Comparison of ENCODE assay signal across 23 cellular contexts in genomic region chr20:17460119-17460518, GRCh38.
DNase-seq lines count a peak whose midpoint lies in the region; ATAC-seq and TF ChIP-seq lines count a peak whose summit lies in the region.
"Had no signal": no experiment of that assay in that cellular context is flagged by ENCODE, and none has a peak within 500 bp of the region (broad histone marks: within the 10 kb centered on the region; RNA-seq: fewer than 3 reads in every experiment).

No MANE protein-coding gene starts in this region.

- H3K4me1 ChIP-seq in BE2C (no peaks in the 10 kb centered on the region), GM23338 (ENCODE audit: insufficient read depth) (no peaks in the 10 kb centered on the region)
- H3K4me1 ChIP-seq: heart left ventricle had no signal

- H4K20me1 ChIP-seq in GM23338 (replicated peaks; ENCODE audit: insufficient read depth), result no peaks in the 10 kb centered on the region

- no peaks in the 10 kb centered on the region for H3K79me2 ChIP-seq in GM23338 (replicated peaks; ENCODE audit: insufficient read depth)

- DNase-seq in BE2C (no peak), GM23338 (ENCODE audit: low spot score) (no peak), OCI-M1 (lab: John Stamatoyannopoulos, UW) (peak; percentile 41), epithelial cell of esophagus (ENCODE audit: low read depth) (peak; percentile 4), retina (no peak)
- DNase-seq: activated B cell treated with CpG ODN at 0.5 μM for 24 hours; activated naive CD4-positive, alpha-beta T cell treated with anti-CD3 and anti-CD28 coated beads, Interleukin-2, amount 50 U/mL, for 16 hours; activated T-cell treated with anti-CD3 and anti-CD28 coated beads, Interleukin-2, amount 50 U/mL, for 4 hours; anterior cingulate cortex; CD8-positive, alpha-beta memory T cell; DMS79 treated with DMSO at 0.1 percent for 48 hours; heart left ventricle; NCI-H187 treated with DMSO at 0.1 percent for 48 hours; small intestine; stimulated activated CD4-positive, alpha-beta T cell treated with anti-CD3 and anti-CD28 coated beads, Interleukin-2, amount 100 ng/mL, for 24 hours; stimulated activated naive CD4-positive, alpha-beta T cell; T-helper 9 cell had no signal

- H3K27me3 ChIP-seq in BE2C (peaks cover 19% of the 10 kb centered on the region), GM23338 (ENCODE audit: insufficient read depth) (no peaks in the 10 kb centered on the region)
- H3K27me3 ChIP-seq: cardiac muscle cell had no signal

- no peaks in the 10 kb centered on the region for H3K4me1 Mint-ChIP-seq in GM23338
- H3K4me1 Mint-ChIP-seq: activated B cell treated with CpG ODN at 0.5 μM for 24 hours had no signal

- no peaks in the 10 kb centered on the region for H3K27me3 Mint-ChIP-seq in GM23338 (ENCODE audit: insufficient read depth, low read depth, poor library complexity)
- H3K27me3 Mint-ChIP-seq: dendritic cell treated with granulocyte-macrophage colony-stimulating factor and Interleukin-4, amounts not matched to agents 40 ng/mL and 50 ng/mL, for 4 days had no signal

- peaks cover 5% of the 10 kb centered on the region; the same call in 1 of the 2 replicates for H3K9me2 ChIP-seq in GM23338 (ENCODE audit: insufficient read depth)

- ATAC-seq in GM23338, result no peak
- no peak for ATAC-seq in HG02798 (IDR thresholded peaks at IDR 0.05; ENCODE audit: poor library complexity, unreplicated experiment)
- no peak for ATAC-seq in GM18870 (IDR thresholded peaks at IDR 0.05; ENCODE audit: unreplicated experiment)
- ATAC-seq: activated T-cell treated with anti-CD3 and anti-CD28 coated beads, Interleukin-2, amount 50 U/mL, for 4 hours; heart left ventricle had no signal

- peak overlapping the region; percentile 60; the same call in 1 of the 2 replicates for H2AFZ ChIP-seq in GM23338

- no peaks in the 10 kb centered on the region for H3F3A ChIP-seq in GM23338 (replicated peaks; ENCODE audit: low read depth)

- TF ChIP-seq CTCF in BE2C (IDR thresholded peaks at IDR 0.05; ENCODE audit: low read depth, low read length) (no peak), GM23338 (conservative IDR thresholded peaks at IDR 0.05; ENCODE audit: low read depth in 2 of 2) (no peak), epithelial cell of esophagus (IDR thresholded peaks at IDR 0.05; ENCODE audit: insufficient read depth, low read depth, low read length, missing control alignments) (no peak)

- H3K9me3 Mint-ChIP-seq in GM23338, result no peaks in the 10 kb centered on the region
- H3K9me3 Mint-ChIP-seq: activated T-cell treated with anti-CD3 and anti-CD28 coated beads, Interleukin-2, amount 50 U/mL, for 4 hours; dendritic cell treated with granulocyte-macrophage colony-stimulating factor and Interleukin-4, amounts not matched to agents 40 ng/mL and 50 ng/mL, for 4 days had no signal

- no peaks in the 10 kb centered on the region for H3K9me3 ChIP-seq in BE2C
- H3K9me3 ChIP-seq: heart left ventricle, neutrophil had no signal

- peak overlapping the region; percentile 41 for H3K4me3 ChIP-seq in BE2C (ENCODE audit: low read depth, low read length)
- no peak overlapping the region for H3K4me3 ChIP-seq in GM23338
- H3K4me3 ChIP-seq in epithelial cell of esophagus (ENCODE audit: low read length), result no peak overlapping the region
- H3K4me3 ChIP-seq: cardiac muscle cell, heart left ventricle had no signal

- no peaks in the 10 kb centered on the region for H3K36me3 Mint-ChIP-seq in GM23338 (ENCODE audit: low read depth)
- H3K36me3 Mint-ChIP-seq: CD8-positive, alpha-beta memory T cell had no signal

- H3K36me3 ChIP-seq in BE2C, result no peaks in the 10 kb centered on the region
- H3K36me3 ChIP-seq in GM23338 (ENCODE audit: insufficient read depth), result no peaks in the 10 kb centered on the region
- H3K36me3 ChIP-seq: cardiac muscle cell, heart left ventricle, neutrophil had no signal

- H3K4me3 Mint-ChIP-seq in GM23338, result no peak overlapping the region
- H3K4me3 Mint-ChIP-seq: activated B cell treated with CpG ODN at 0.5 μM for 24 hours; activated T-cell treated with anti-CD3 and anti-CD28 coated beads, Interleukin-2, amount 50 U/mL, for 4 hours; CD8-positive, alpha-beta memory T cell; dendritic cell treated with granulocyte-macrophage colony-stimulating factor and Interleukin-4, amounts not matched to agents 40 ng/mL and 50 ng/mL, for 4 days had no signal

- H3K27ac ChIP-seq in GM23338 (ENCODE audit: low read depth), result no peak overlapping the region
- H3K27ac ChIP-seq: cardiac muscle cell, heart left ventricle, neutrophil, RWPE1 had no signal

- H3K4me2 ChIP-seq in GM23338, result no peak overlapping the region

- H3K27ac Mint-ChIP-seq in GM23338, result no peak overlapping the region
- H3K27ac Mint-ChIP-seq: activated B cell treated with CpG ODN at 0.5 μM for 24 hours; dendritic cell treated with granulocyte-macrophage colony-stimulating factor and Interleukin-4, amounts not matched to agents 40 ng/mL and 50 ng/mL, for 4 days had no signal

TF ChIP-seq in GM23338, 12 proteins besides CTCF, POLR2A, EP300 and RAD21 (continues in another document):
- TF ChIP-seq EZH2phosphoT487 (IDR thresholded peaks at IDR 0.05; ENCODE audit: unreplicated experiment) (no peak), POLR2AphosphoS5 (IDR thresholded peaks at IDR 0.05; ENCODE audit: low read depth) (no peak), ETS1 (IDR thresholded peaks at IDR 0.05) (no peak), ZNF462 (CRISPR knock-in tag; IDR thresholded peaks at IDR 0.05) (no peak), ZNF331 (CRISPR knock-in tag; IDR thresholded peaks at IDR 0.05; ENCODE audit: low read depth) (no peak), ZNF114 (CRISPR knock-in tag; IDR thresholded peaks at IDR 0.05) (no peak), STAT1 (IDR thresholded peaks at IDR 0.05; ENCODE audit: unreplicated experiment) (no peak), CREB1 (CRISPR knock-in tag; IDR thresholded peaks at IDR 0.05; ENCODE audit: low read depth) (no peak), JUNB (IDR thresholded peaks at IDR 0.05; ENCODE audit: unreplicated experiment) (no peak)

Comparison
In these comparisons a context has a peak if more than half of its experiments do, and no peak if none do; other contexts are left out.
1. DNase-seq: peak in OCI-M1 (single experiment) and epithelial cell of esophagus (single experiment); none in BE2C (single experiment), GM23338 (single experiment) and retina (single experiment).